Comparison of ENCODE assay signal across 1 cellular context in the genomic region with DNA sequence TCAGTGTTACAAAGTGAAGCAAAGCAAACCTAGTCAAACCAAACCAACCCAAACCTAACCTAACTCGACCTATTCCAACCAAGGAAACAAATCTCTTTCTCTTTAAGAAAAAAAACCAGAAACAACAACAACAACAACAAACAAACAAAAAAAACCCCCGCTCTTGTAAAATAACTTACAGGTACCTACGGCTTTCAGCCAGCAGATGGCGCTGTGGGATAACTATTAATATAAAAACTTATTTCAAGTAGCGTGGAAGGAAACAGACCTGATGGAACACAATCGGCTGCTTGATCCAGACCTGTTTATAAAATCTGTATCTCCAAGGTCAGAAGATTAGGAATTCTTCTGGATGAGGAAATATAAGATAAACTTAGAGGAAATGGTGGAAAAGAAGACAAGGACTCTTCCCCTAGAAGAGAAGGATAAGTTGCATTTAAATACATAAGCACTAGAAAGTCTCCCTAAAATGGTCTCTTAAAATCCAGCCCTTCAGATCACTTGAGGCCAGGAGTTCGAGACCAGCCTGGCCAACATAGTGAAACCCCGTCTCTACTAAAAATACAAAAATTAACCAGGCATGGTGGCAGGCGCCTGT.
A peak's percentile ranks its signal among the peaks of the same experiment; 100 is the strongest.
TF ChIP-seq lines count a peak whose summit lies in the region.

No MANE protein-coding gene starts in this region.

TF ChIP-seq in K562, 482 proteins besides CTCF, POLR2A, EP300 and RAD21:
- no peak for TF ChIP-seq ZBTB40 (IDR thresholded peaks at IDR 0.05)
- TF ChIP-seq ZBTB40 (CRISPR knock-in tag; IDR thresholded peaks at IDR 0.05), result no peak
- TF ChIP-seq ZNF324 (CRISPR knock-in tag; IDR thresholded peaks at IDR 0.05), result no peak
- TF ChIP-seq, protein P1, sequence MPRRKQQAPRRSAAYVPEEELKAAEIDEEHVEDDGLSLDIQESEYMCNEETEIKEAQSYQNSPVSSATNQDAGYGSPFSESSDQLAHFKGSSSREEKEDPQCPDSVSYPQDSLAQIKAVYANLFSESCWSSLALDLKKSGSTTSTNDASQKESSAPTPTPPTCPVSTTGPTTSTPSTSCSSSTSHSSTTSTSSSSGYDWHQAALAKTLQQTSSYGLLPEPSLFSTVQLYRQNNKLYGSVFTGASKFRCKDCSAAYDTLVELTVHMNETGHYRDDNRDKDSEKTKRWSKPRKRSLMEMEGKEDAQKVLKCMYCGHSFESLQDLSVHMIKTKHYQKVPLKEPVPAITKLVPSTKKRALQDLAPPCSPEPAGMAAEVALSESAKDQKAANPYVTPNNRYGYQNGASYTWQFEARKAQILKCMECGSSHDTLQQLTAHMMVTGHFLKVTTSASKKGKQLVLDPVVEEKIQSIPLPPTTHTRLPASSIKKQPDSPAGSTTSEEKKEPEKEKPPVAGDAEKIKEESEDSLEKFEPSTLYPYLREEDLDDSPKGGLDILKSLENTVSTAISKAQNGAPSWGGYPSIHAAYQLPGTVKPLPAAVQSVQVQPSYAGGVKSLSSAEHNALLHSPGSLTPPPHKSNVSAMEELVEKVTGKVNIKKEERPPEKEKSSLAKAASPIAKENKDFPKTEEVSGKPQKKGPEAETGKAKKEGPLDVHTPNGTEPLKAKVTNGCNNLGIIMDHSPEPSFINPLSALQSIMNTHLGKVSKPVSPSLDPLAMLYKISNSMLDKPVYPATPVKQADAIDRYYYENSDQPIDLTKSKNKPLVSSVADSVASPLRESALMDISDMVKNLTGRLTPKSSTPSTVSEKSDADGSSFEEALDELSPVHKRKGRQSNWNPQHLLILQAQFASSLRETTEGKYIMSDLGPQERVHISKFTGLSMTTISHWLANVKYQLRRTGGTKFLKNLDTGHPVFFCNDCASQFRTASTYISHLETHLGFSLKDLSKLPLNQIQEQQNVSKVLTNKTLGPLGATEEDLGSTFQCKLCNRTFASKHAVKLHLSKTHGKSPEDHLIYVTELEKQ (CRISPR knock-in tag; IDR thresholded peaks at IDR 0.05), result no peak
- no peak for TF ChIP-seq ZNF57 (CRISPR knock-in tag; IDR thresholded peaks at IDR 0.05)
- TF ChIP-seq ZNF143 (CRISPR knock-in tag; IDR thresholded peaks at IDR 0.05), result no peak
- TF ChIP-seq PHF20 (IDR thresholded peaks at IDR 0.05; ENCODE audit: partially characterized antibody), result no peak
- TF ChIP-seq, protein P2, sequence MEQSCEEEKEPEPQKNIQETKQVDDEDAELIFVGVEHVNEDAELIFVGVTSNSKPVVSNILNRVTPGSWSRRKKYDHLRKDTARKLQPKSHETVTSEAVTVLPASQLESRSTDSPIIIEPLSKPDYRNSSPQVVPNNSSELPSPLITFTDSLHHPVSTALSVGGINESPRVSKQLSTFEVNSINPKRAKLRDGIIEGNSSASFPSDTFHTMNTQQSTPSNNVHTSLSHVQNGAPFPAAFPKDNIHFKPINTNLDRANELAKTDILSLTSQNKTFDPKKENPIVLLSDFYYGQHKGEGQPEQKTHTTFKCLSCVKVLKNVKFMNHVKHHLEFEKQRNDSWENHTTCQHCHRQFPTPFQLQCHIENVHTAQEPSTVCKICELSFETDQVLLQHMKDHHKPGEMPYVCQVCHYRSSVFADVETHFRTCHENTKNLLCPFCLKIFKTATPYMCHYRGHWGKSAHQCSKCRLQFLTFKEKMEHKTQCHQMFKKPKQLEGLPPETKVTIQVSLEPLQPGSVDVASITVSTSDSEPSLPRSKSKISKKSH (CRISPR knock-in tag; IDR thresholded peaks at IDR 0.05), result no peak
- no peak for TF ChIP-seq STAG1 (CRISPR knock-in tag; IDR thresholded peaks at IDR 0.05; ENCODE audit: borderline replicate concordance)
- 0 out of 4 replicates have a peak, but pooled peaks of 1 of the 2 experiments have one; percentile 17 for TF ChIP-seq FOXK2 (conservative IDR thresholded peaks at IDR 0.05 in 1 of 2, IDR thresholded peaks at IDR 0.05 in 1 of 2; ENCODE audit: low read depth in 2 of 2)
- 0 out of 2 replicates have a peak, but pooled peaks have one; percentile 27 for TF ChIP-seq ARID2 (IDR thresholded peaks at IDR 0.05)
- TF ChIP-seq ZNF764 (CRISPR knock-in tag; IDR thresholded peaks at IDR 0.05; ENCODE audit: low read depth), result no peak
- TF ChIP-seq GTF2E2 (tag; IDR thresholded peaks at IDR 0.05), result no peak
- no peak for TF ChIP-seq NCOR1 (IDR thresholded peaks at IDR 0.05)
- TF ChIP-seq DEAF1 (CRISPR knock-in tag; IDR thresholded peaks at IDR 0.05), result 0 out of 2 replicates have a peak, but pooled peaks have one; percentile 57
- TF ChIP-seq SMC3 (conservative IDR thresholded peaks at IDR 0.05; ENCODE audit: insufficient read depth, low read depth, low read length), result 0 out of 2 replicates have a peak, but pooled peaks have one; percentile 39
- no peak for TF ChIP-seq ZNF121 (CRISPR knock-in tag; conservative IDR thresholded peaks at IDR 0.05)
- TF ChIP-seq GATAD2A (IDR thresholded peaks at IDR 0.05), result no peak
- TF ChIP-seq ZNF224 (CRISPR knock-in tag; IDR thresholded peaks at IDR 0.05), result no peak
- no peak for TF ChIP-seq ZNF3 (CRISPR knock-in tag; IDR thresholded peaks at IDR 0.05)
- no peak for TF ChIP-seq THAP12 (CRISPR knock-in tag; IDR thresholded peaks at IDR 0.05)
- no peak for TF ChIP-seq ESRRB (CRISPR knock-in tag; IDR thresholded peaks at IDR 0.05; ENCODE audit: borderline replicate concordance)
- TF ChIP-seq SRSF7 (optimal IDR thresholded peaks at IDR 0.05; ENCODE audit: low read depth, low read length), result no peak
- TF ChIP-seq RHOXF2B (CRISPR knock-in tag; conservative IDR thresholded peaks at IDR 0.05), result no peak
- TF ChIP-seq YBX1 (IDR thresholded peaks at IDR 0.05), result no peak
TF ChIP-seq in K562: peak in this region for 4.
